ENCODE assay signal across 26 cellular contexts in the genomic region with DNA sequence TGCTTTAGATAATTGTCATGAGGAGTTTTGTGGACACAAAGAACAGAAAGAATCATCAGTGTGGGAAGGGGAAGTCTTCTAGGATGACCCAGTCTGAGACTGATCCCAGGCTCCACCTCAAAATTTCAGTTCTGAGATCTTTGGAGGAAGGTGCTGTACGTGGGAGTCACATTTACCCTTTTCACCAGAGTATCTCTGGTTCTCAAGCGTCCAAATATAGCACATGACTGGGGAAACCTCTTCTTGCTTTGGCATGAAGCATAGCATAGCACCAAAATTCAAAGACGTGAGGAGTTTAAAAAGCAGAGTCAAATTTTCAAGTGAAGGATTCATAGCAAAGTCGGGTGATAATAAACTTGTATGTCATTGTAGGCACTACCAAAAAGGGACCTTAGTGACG.
"Had no signal": no experiment of that assay in that cellular context is flagged by ENCODE, and none has a peak within 500 bp of the region (broad histone marks: within the 10 kb centered on the region; RNA-seq: fewer than 3 reads in every experiment).

No MANE protein-coding gene starts in this region.

- H3K4me1 ChIP-seq: foreskin keratinocyte, gastroesophageal sphincter, parathyroid adenoma, spleen, tibial nerve, vagina had no signal

- H3K27me3 Mint-ChIP-seq: naive B cell; natural killer cell treated with Interleukin-12 subunit alpha and Interleukin-12 subunit beta and Interleukin-15 and Interleukin-18, amount 100 ng/mL, for 72 hours; progenitor cell of endocrine pancreas; stimulated activated memory B cell treated with anti-CD40 and anti-IgM and Interleukin-4, amounts not matched to agents 10 μg/mL and 1 μg/mL and 100 μg/mL, for 72 hours had no signal

- H3K27ac Mint-ChIP-seq: immature natural killer cell; mesothelial cell of epicardium; naive B cell; natural killer cell treated with Interleukin-12 subunit alpha and Interleukin-12 subunit beta and Interleukin-15 and Interleukin-18, amount 100 ng/mL, for 72 hours; progenitor cell of endocrine pancreas; stimulated activated memory B cell treated with anti-CD40 and anti-IgM and Interleukin-4, amounts not matched to agents 10 μg/mL and 1 μg/mL and 100 μg/mL, for 72 hours had no signal

- H3K9me3 Mint-ChIP-seq: stimulated activated memory B cell treated with anti-CD40 and anti-IgM and Interleukin-4, amounts not matched to agents 10 μg/mL and 1 μg/mL and 100 μg/mL, for 72 hours had no signal

- ATAC-seq: foreskin keratinocyte; gastroesophageal sphincter; mucosa of descending colon; natural killer cell treated with Interleukin-12 subunit alpha and Interleukin-12 subunit beta and Interleukin-15 and Interleukin-18, amount 100 ng/mL, for 72 hours; stimulated activated memory B cell treated with anti-CD40 and anti-IgM and Interleukin-4, amounts not matched to agents 10 μg/mL and 1 μg/mL and 100 μg/mL, for 72 hours; stimulated activated naive CD8-positive, alpha-beta T cell treated with anti-CD3 and anti-CD28 coated beads, Interleukin-15, Interleukin-2, amounts not matched to agents 100 U/mL and 50 U/mL, for 24 hours had no signal

- H3K4me3 Mint-ChIP-seq: immature natural killer cell; mesothelial cell of epicardium; naive B cell; natural killer cell treated with Interleukin-12 subunit alpha and Interleukin-12 subunit beta and Interleukin-15 and Interleukin-18, amount 100 ng/mL, for 72 hours; neural crest cell; stimulated activated memory B cell treated with anti-CD40 and anti-IgM and Interleukin-4, amounts not matched to agents 10 μg/mL and 1 μg/mL and 100 μg/mL, for 72 hours had no signal

- H3K4me1 Mint-ChIP-seq: immature natural killer cell; naive B cell; stimulated activated memory B cell treated with anti-CD40 and anti-IgM and Interleukin-4, amounts not matched to agents 10 μg/mL and 1 μg/mL and 100 μg/mL, for 72 hours had no signal

- H3K36me3 ChIP-seq: esophagus muscularis mucosa, gastroesophageal sphincter, sigmoid colon, spleen, thoracic aorta, tibial nerve, vagina had no signal

- H3K79me2 ChIP-seq: parathyroid adenoma had no signal

- H3K9me3 ChIP-seq: esophagus muscularis mucosa, gastroesophageal sphincter, mucosa of descending colon, sigmoid colon, spleen, thoracic aorta, tibial nerve, vagina had no signal

- H3K4me3 ChIP-seq: coronary artery, esophagus muscularis mucosa, gastroesophageal sphincter, mucosa of descending colon, sigmoid colon, spleen, thoracic aorta, tibial nerve, vagina had no signal

- H3K27ac ChIP-seq: coronary artery, esophagus muscularis mucosa, foreskin keratinocyte, gastroesophageal sphincter, parathyroid adenoma, sigmoid colon, spleen, thoracic aorta, tibial nerve, vagina had no signal

- H3K27me3 ChIP-seq: esophagus muscularis mucosa, foreskin keratinocyte, gastroesophageal sphincter, sigmoid colon, spleen, tibial nerve, vagina had no signal

- H2AFZ ChIP-seq: parathyroid adenoma had no signal

- DNase-seq: dermis blood vessel endothelial cell; effector memory CD4-positive, alpha-beta T cell; foreskin keratinocyte; hypothalamus; immature natural killer cell; islet precursor cell; kidney glomerular epithelial cell; mesenchymal stem cell; mucosa of descending colon; naive B cell; sigmoid colon; spleen; stimulated activated CD4-positive, alpha-beta T cell treated with anti-CD3 and anti-CD28 coated beads, Interleukin-4, amount 100 ng/mL, for 4 hours; stimulated activated naive CD8-positive, alpha-beta T cell treated with anti-CD3 and anti-CD28 coated beads, Interleukin-15, Interleukin-2, amounts not matched to agents 100 U/mL and 50 U/mL, for 24 hours had no signal

- H3K36me3 Mint-ChIP-seq: immature natural killer cell; mesothelial cell of epicardium; naive B cell; natural killer cell treated with Interleukin-12 subunit alpha and Interleukin-12 subunit beta and Interleukin-15 and Interleukin-18, amount 100 ng/mL, for 72 hours; stimulated activated memory B cell treated with anti-CD40 and anti-IgM and Interleukin-4, amounts not matched to agents 10 μg/mL and 1 μg/mL and 100 μg/mL, for 72 hours had no signal
